ENCODE assay signal across 2 cellular contexts in genomic region chr20:62087632-62088031, GRCh38.
TF ChIP-seq lines count a peak whose summit lies in the region.

No MANE protein-coding gene starts in this region.

TF ChIP-seq in A549, 52 proteins besides CTCF, POLR2A, EP300 and RAD21:
- TF ChIP-seq USF2 (IDR thresholded peaks at IDR 0.05) = no peak
- TF ChIP-seq POLR2AphosphoS2 (conservative IDR thresholded peaks at IDR 0.05; ENCODE audit: low read length) = no peak
- TF ChIP-seq PBX3 (IDR thresholded peaks at IDR 0.05) = no peak
- no peak for TF ChIP-seq MYC (IDR thresholded peaks at IDR 0.05; ENCODE audit: borderline replicate concordance, low read length)
- TF ChIP-seq BCL3 (IDR thresholded peaks at IDR 0.05) = no peak
- no peak for TF ChIP-seq BHLHE40 (IDR thresholded peaks at IDR 0.05; ENCODE audit: low read depth, low read length)
- no peak for TF ChIP-seq CBX2 (IDR thresholded peaks at IDR 0.05; ENCODE audit: borderline replicate concordance, low read depth)

TF ChIP-seq in HepG2, 621 proteins besides CTCF, POLR2A, EP300 and RAD21:
- TF ChIP-seq ZNF646 (CRISPR knock-in tag; IDR thresholded peaks at IDR 0.05) = 0 out of 2 replicates have a peak, but pooled peaks have one; percentile 41
- peak; percentile 72; the same call in 1 of the 2 replicates for TF ChIP-seq DNMT1 (CRISPR knock-in tag; IDR thresholded peaks at IDR 0.05)
- no peak for TF ChIP-seq PHF21A (CRISPR knock-in tag; IDR thresholded peaks at IDR 0.05)
- TF ChIP-seq SRY (CRISPR knock-in tag; IDR thresholded peaks at IDR 0.05) = 0 out of 2 replicates have a peak, but pooled peaks have one; percentile 6
- 0 out of 2 replicates have a peak, but pooled peaks have one; percentile 55 for TF ChIP-seq NPAS2 (CRISPR knock-in tag; IDR thresholded peaks at IDR 0.05; ENCODE audit: borderline replicate concordance)
- 0 out of 2 replicates have a peak, but pooled peaks have one; percentile 16 for TF ChIP-seq ZNF253 (CRISPR knock-in tag; IDR thresholded peaks at IDR 0.05; ENCODE audit: borderline replicate concordance)
- no peak for TF ChIP-seq ERF (CRISPR knock-in tag; IDR thresholded peaks at IDR 0.05)
- peak; percentile 62; the same call in 1 of the 2 replicates for TF ChIP-seq IRF9 (CRISPR knock-in tag; IDR thresholded peaks at IDR 0.05; ENCODE audit: borderline replicate concordance)
